Comparison of ENCODE assay signal across 8 cellular contexts in genomic region chr3:48186993-48187578, GRCh38. TPM values are rescaled to one million over a fixed set of nuclear protein-coding genes. Genes with fewer than 3 reads are reported as not detected.
DNase-seq lines count a peak whose midpoint lies in the region; ATAC-seq and TF ChIP-seq lines count a peak whose summit lies in the region.

No MANE protein-coding gene starts in this region.

- H3K4me1 Mint-ChIP-seq in brain = peaks cover 34% of the 10 kb centered on the region

- peaks cover 15% of the 10 kb centered on the region for H3K36me3 Mint-ChIP-seq in brain

- no peak for TF ChIP-seq CTCF in A673 (conservative IDR thresholded peaks at IDR 0.05; ENCODE audit: low read depth, low read length)
- TF ChIP-seq CTCF in HL-60 (IDR thresholded peaks at IDR 0.05; ENCODE audit: insufficient read depth, low read length) = no peak
- no peak for TF ChIP-seq CTCF in brain (conservative IDR thresholded peaks at IDR 0.05)

- H3K27ac Mint-ChIP-seq in brain = peak overlapping the region; percentile 73 to 90 (median 82)

- 3 to 4% methylated on average over 13 to 14 of the region's 14 CpGs for WGBS in mesodermal cell (ENCODE audit: insufficient coverage in 2 of 2), 2 experiments

- H3K4me3 ChIP-seq in A673 (ENCODE audit: low read depth, low read length, poor library complexity, severe bottlenecking) (peak overlapping the region; percentile 75), HL-60 (replicated peaks; ENCODE audit: insufficient read depth, low read length) (peak overlapping the region; percentile 73), mesodermal cell (ENCODE audit: extremely low read depth, insufficient read depth, low read length, poor library complexity, severe bottlenecking) (peak overlapping the region; percentile 86)

- POLR2A ChIA-PET in A673 (lab: Charles Lee; ENCODE audit: low non-redundant PET) = no interaction called here

- no TSS peak for BruUV-seq in A673 (replicated peaks; lab: Mats Ljungman, UMichigan)

- H3K9me3 ChIP-seq in A673 (ENCODE audit: low read depth, low read length, poor library complexity, severe bottlenecking) (no peaks in the 10 kb centered on the region), mesodermal cell (ENCODE audit: control insufficient read depth, low read length) (no peaks in the 10 kb centered on the region)

- peaks cover 3% of the 10 kb centered on the region for H3K27me3 Mint-ChIP-seq in brain

- H3K36me3 ChIP-seq in A673 (ENCODE audit: insufficient read depth, low read length, poor library complexity, severe bottlenecking) = peaks cover 34% of the 10 kb centered on the region
- peaks cover 45% of the 10 kb centered on the region for H3K36me3 ChIP-seq in mesodermal cell (ENCODE audit: control insufficient read depth, insufficient read depth, low read length)

- DNase-seq in A673 (ENCODE audit: low spot score) = no peak
- peak in 1 of 2 experiments; percentile 9 for DNase-seq in HL-60 (ENCODE audit: low read depth in 1 of 2, low spot score in 1 of 2)
- DNase-seq in hippocampal formation (lab: John Stamatoyannopoulos, UW) = no peak
- DNase-seq in NCI-H446 (lab: John Stamatoyannopoulos, UW) = no peak

- intact Hi-C loops in A673 (cut with micrococcal nuclease; ENCODE audit: unreplicated experiment) = no loop called here

- H3K4me1 ChIP-seq in A673 (ENCODE audit: insufficient read depth, low read length, poor library complexity, severe bottlenecking) (peaks cover 4% of the 10 kb centered on the region), mesodermal cell (ENCODE audit: control insufficient read depth, insufficient read depth, low read length, poor library complexity, severe bottlenecking) (no peaks in the 10 kb centered on the region)

- H3K27ac ChIP-seq in A673 (ENCODE audit: low read depth, low read length, poor library complexity, severe bottlenecking) = peak overlapping the region; percentile 77
- peak overlapping the region; percentile 82 for H3K27ac ChIP-seq in HL-60 (replicated peaks)
- peak overlapping the region; percentile 82 for H3K27ac ChIP-seq in mesodermal cell (ENCODE audit: low read depth, low read length, severe bottlenecking)

- CTCF ChIA-PET in A673 (lab: Charles Lee) = no interaction called here

- H3K27me3 ChIP-seq in A673 (replicated peaks; ENCODE audit: insufficient read depth, low read depth, low read length, poor library complexity) (no peaks in the 10 kb centered on the region), HL-60 (ENCODE audit: insufficient read depth, poor library complexity, severe bottlenecking) (no peaks in the 10 kb centered on the region)

- no peaks in the 10 kb centered on the region for H3K9me3 Mint-ChIP-seq in brain

- H3K4me3 Mint-ChIP-seq in brain = peak overlapping the region; percentile 89 to 96 (median 92)

- no peak for ATAC-seq in GM19455 (IDR thresholded peaks at IDR 0.05; ENCODE audit: unreplicated experiment)
- no peak for ATAC-seq in HG02870 (IDR thresholded peaks at IDR 0.05; ENCODE audit: unreplicated experiment)

RNA-seq across cellular contexts. Expression of gene CDC25A, which starts 1.1 kb away (rescaled TPM):
- total RNA-seq in A673 (2021) = 29.5 and 34.6 TPM in 2 replicates
- 3.5 TPM for polyA plus RNA-seq in brain (ENCODE audit: insufficient read depth, low read depth, low replicate concordance)
- 12.9 TPM for polyA plus RNA-seq in mesodermal cell (2013, experiment 1 of 2)
- 11.7 TPM for polyA plus RNA-seq in mesodermal cell (2013, experiment 2 of 2)

RNA-seq across cellular contexts. Expression of gene CAMP, which starts 36.2 kb away (rescaled TPM):
- not detected in 2 replicates for total RNA-seq in A673 (2021)
- not detected for polyA plus RNA-seq in brain (ENCODE audit: insufficient read depth, low read depth, low replicate concordance)
- not detected for polyA plus RNA-seq in mesodermal cell (2013, experiment 1 of 2)
- not detected for polyA plus RNA-seq in mesodermal cell (2013, experiment 2 of 2)

RNA-seq across cellular contexts. Expression of gene ZNF589, which starts 53.8 kb away (rescaled TPM):
- total RNA-seq in A673 (2021) = 25.6 and 26.7 TPM in 2 replicates
- 4.2 TPM for polyA plus RNA-seq in brain (ENCODE audit: insufficient read depth, low read depth, low replicate concordance)
- polyA plus RNA-seq in mesodermal cell (2013, experiment 1 of 2) = 10.7 TPM
- polyA plus RNA-seq in mesodermal cell (2013, experiment 2 of 2) = 12.0 TPM
